Comparison of ENCODE assay signal across 8 cellular contexts in genomic region chr6:142146828-142147662, GRCh38. TPM values are rescaled to one million over a fixed set of nuclear protein-coding genes. Genes with fewer than 3 reads are reported as not detected.
DNase-seq lines count a peak whose midpoint lies in the region; ATAC-seq, FAIRE-seq and TF ChIP-seq lines count a peak whose summit lies in the region.

Gene NMBR, minus strand, starts transcription at chr6:142147122. Its CDS starts 58,464 bp downstream, at chr6:142088658.
Gene VTA1, plus strand, starts transcription at chr6:142147263. Its CDS starts 25 bp downstream, at chr6:142147288.

- FAIRE-seq in D721Med (lab: Jason Lieb, UNC), result peak; percentile 79

- H3K27me3 ChIP-seq in HUES48 (ENCODE audit: control insufficient read depth, insufficient read depth, low read length), result no peaks in the 10 kb centered on the region
- no peaks in the 10 kb centered on the region for H3K27me3 ChIP-seq in NT2/D1 (ENCODE audit: insufficient read depth, insufficient read length)

- H3K36me3 Mint-ChIP-seq in endothelial cell (ENCODE audit: low read depth, unreplicated experiment), result no peaks in the 10 kb centered on the region

- peak; percentile 32 for DNase-seq in D721Med (ENCODE audit: insufficient read length, low spot score)
- DNase-seq in NT2/D1 (ENCODE audit: low read depth, low spot score), result peak; percentile 89
- DNase-seq in activated CD8-positive, alpha-beta memory T cell treated with anti-CD3 and anti-CD28 coated beads, Interleukin-2, amount 50 U/mL, for 4 hours, result peak; percentile 93
- peak; percentile 93 for DNase-seq in endothelial cell (ENCODE audit: low spot score)
- peak; percentile 98 for DNase-seq in midbrain (lab: John Stamatoyannopoulos, UW)
- peak; percentile 85 to 89 for DNase-seq in stimulated activated CD8-positive, alpha-beta memory T cell treated with anti-CD3 and anti-CD28 coated beads, Interleukin-2, amount 100 ng/mL, for 1 hour (ENCODE audit: low read depth in 2 of 2)

- H3K4me3 ChIP-seq in HUES48 (ENCODE audit: low read depth, low read length) (peak within 1 kb of the TSS; percentile 94), NT2/D1 (ENCODE audit: insufficient read length, low read depth) (peak within 1 kb of the TSS; percentile 79)

- peaks cover 35% of the 10 kb centered on the region for H3K4me1 Mint-ChIP-seq in endothelial cell (ENCODE audit: unreplicated experiment)

- peak within 1 kb of the TSS; percentile 91 for H3K27ac Mint-ChIP-seq in endothelial cell (ENCODE audit: unreplicated experiment)

- H3K9me3 ChIP-seq in HUES48 (ENCODE audit: control insufficient read depth, insufficient read depth, low read length), result no peaks in the 10 kb centered on the region
- no peaks in the 10 kb centered on the region for H3K9me3 ChIP-seq in NT2/D1 (ENCODE audit: insufficient read depth, low read length)

- peaks cover 3% of the 10 kb centered on the region for H3K27me3 Mint-ChIP-seq in endothelial cell (ENCODE audit: unreplicated experiment)

- H3K36me3 ChIP-seq in HUES48 (ENCODE audit: control insufficient read depth, insufficient read depth, low read length), result no peaks in the 10 kb centered on the region
- H3K36me3 ChIP-seq in NT2/D1 (ENCODE audit: insufficient read depth, insufficient read length, low read length), result peaks cover 11% of the 10 kb centered on the region

- H3K9ac ChIP-seq in HUES48 (ENCODE audit: low read depth, low read length) (peak within 1 kb of the TSS; percentile 56), NT2/D1 (ENCODE audit: insufficient read length, low read depth) (peak within 1 kb of the TSS; percentile 82)

- H3K4me3 Mint-ChIP-seq in endothelial cell (ENCODE audit: unreplicated experiment), result peak within 1 kb of the TSS; percentile 97

- H3K27ac ChIP-seq in HUES48 (ENCODE audit: low read depth, low read length), result peak within 1 kb of the TSS; percentile 16

- TF ChIP-seq CTCF in D721Med (IDR thresholded peaks at IDR 0.05; ENCODE audit: insufficient read depth, missing control alignments) (peak; percentile 97), endothelial cell (IDR thresholded peaks at IDR 0.05; ENCODE audit: unreplicated experiment) (peak; percentile 71)

- ATAC-seq in GM21390 (IDR thresholded peaks at IDR 0.05; ENCODE audit: unreplicated experiment), result peak; percentile 100

- H3K4me1 ChIP-seq in HUES48 (ENCODE audit: control insufficient read depth, insufficient read depth, low read length) (peaks cover 27% of the 10 kb centered on the region), NT2/D1 (ENCODE audit: insufficient read depth, insufficient read length) (no peaks in the 10 kb centered on the region)

- H3K9me3 Mint-ChIP-seq in endothelial cell (ENCODE audit: unreplicated experiment), result no peaks in the 10 kb centered on the region

RNA-seq across cellular contexts. Expression of gene NMBR, which starts in this region (rescaled TPM):
- not detected for total RNA-seq in endothelial cell (ENCODE audit: unreplicated experiment)

RNA-seq across cellular contexts. Expression of gene VTA1, which starts in this region (rescaled TPM):
- 36.6 TPM for total RNA-seq in endothelial cell (ENCODE audit: unreplicated experiment)

Comparison
In these comparisons a context has a peak if more than half of its experiments do, and no peak if none do; other contexts are left out.
1. Peak in every context shown above with its lines: DNase-seq, ATAC-seq, H3K4me3 ChIP-seq and H3K27ac ChIP-seq.
2. DNase-seq: peak in every context shown above with its lines; median percentile 98 in midbrain; 93 in activated CD8-positive, alpha-beta memory T cell treated with anti-CD3 and anti-CD28 coated beads, Interleukin-2, amount 50 U/mL, for 4 hours; 93 in endothelial cell; 89 in NT2/D1; 87 in stimulated activated CD8-positive, alpha-beta memory T cell treated with anti-CD3 and anti-CD28 coated beads, Interleukin-2, amount 100 ng/mL, for 1 hour; 32 in D721Med.